ENCODE assay signal across 8 cellular contexts in the genomic region with DNA sequence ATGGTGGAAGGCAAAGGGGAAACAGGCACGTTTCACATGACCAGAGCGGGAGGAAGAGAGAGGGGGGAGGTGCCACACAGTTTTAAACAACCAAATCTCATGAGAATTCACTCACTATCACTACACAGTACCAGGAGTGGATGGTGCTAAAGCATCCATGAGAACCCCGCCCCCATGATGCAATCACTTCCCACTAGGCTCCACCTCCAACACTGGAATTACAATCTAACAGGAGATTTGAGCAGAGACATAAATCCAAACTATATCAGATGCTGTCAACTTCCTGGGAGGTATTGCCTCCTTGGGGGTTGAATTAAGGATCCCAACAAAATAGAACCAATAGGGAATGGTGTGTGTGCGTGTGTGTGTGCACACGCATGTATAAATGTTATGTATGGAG.
"Had no signal": no experiment of that assay in that cellular context is flagged by ENCODE, and none has a peak within 500 bp of the region (broad histone marks: within the 10 kb centered on the region; RNA-seq: fewer than 3 reads in every experiment).

No MANE protein-coding gene starts in this region.

- DNase-seq: GOT3, H9, HCEC 1CT, IMR-90, KBM-7 had no signal

- H3K9ac ChIP-seq: KMS-11 had no signal

- FAIRE-seq: H54, HTR-8/SVneo had no signal

- H3K27ac ChIP-seq: KMS-11 had no signal

- H3K4me2 ChIP-seq: KMS-11 had no signal
